15 cellular contexts compared by ENCODE assay signal in genomic region chr7:101108961-101109360, GRCh38. TPM values are rescaled to one million over a fixed set of nuclear protein-coding genes. Genes with fewer than 3 reads are reported as not detected.
DNase-seq lines count a peak whose midpoint lies in the region; ATAC-seq, FAIRE-seq and TF ChIP-seq lines count a peak whose summit lies in the region.
"Had no signal": no experiment of that assay in that cellular context is flagged by ENCODE, and none has a peak within 500 bp of the region (broad histone marks: within the 10 kb centered on the region; RNA-seq: fewer than 3 reads in every experiment).

No MANE protein-coding gene starts in this region.

- RAD21 ChIA-PET in GM12878 (lab: Charles Lee; ENCODE audit: unreplicated experiment), result interaction anchor here (0.7 to 2.0 kb wide), 5 partner anchors 14 to 34 kb away, joined by 3 to 14 read pairs (median 5); partner anchors contain the start of genes SERPINE1 and TRIM56

- CTCF ChIA-PET in GM12878 (lab: Yijun Ruan, JAX), result interaction anchor here (0.8 to 3.4 kb wide), 9 partner anchors 14 to 84 kb away, joined by 3 to 11 read pairs (median 4); partner anchors contain the start of gene TRIM56

- 63% methylated on average over 7 of the region's 7 CpGs for WGBS in GM12878 (ENCODE audit: insufficient coverage, insufficient replicate concordance, low lambda C conversion rate, missing lambda C conversion rate)
- WGBS in mesenchymal stem cell, result 80% methylated on average over 7 of the region's 7 CpGs

- no peak overlapping the region for H3K4me3 ChIP-seq in HL-60 (replicated peaks; ENCODE audit: insufficient read depth, low read length)
- H3K4me3 ChIP-seq in GM12878, result no peak overlapping the region
- H3K4me3 ChIP-seq in mesenchymal stem cell (ENCODE audit: insufficient read depth in 1 of 2, low read depth in 1 of 2, low read length in 2 of 2), result no peak overlapping the region
- no peak overlapping the region for H3K4me3 ChIP-seq in BE2C (ENCODE audit: low read depth, low read length)
- H3K4me3 ChIP-seq: uterus had no signal

- no peaks in the 10 kb centered on the region for H3K27me3 ChIP-seq in HL-60 (ENCODE audit: insufficient read depth, poor library complexity, severe bottlenecking)
- no peaks in the 10 kb centered on the region for H3K27me3 ChIP-seq in GM12878 (replicated peaks in 1 of 2; ENCODE audit: control insufficient read depth in 2 of 2, insufficient read depth in 2 of 2, low read length in 1 of 2)
- H3K27me3 ChIP-seq in mesenchymal stem cell (ENCODE audit: control insufficient read depth in 1 of 2, insufficient read depth in 1 of 2, low read length in 2 of 2), result no peaks in the 10 kb centered on the region
- H3K27me3 ChIP-seq in BE2C, result no peaks in the 10 kb centered on the region
- H3K27me3 ChIP-seq: uterus had no signal

- H2BK120ac ChIP-seq in mesenchymal stem cell (ENCODE audit: low read depth, low read length), result no peak overlapping the region

- H3K14ac ChIP-seq in mesenchymal stem cell (ENCODE audit: low read length in 2 of 2), result no peak overlapping the region

- no peak overlapping the region for H3K4me3 Mint-ChIP-seq in activated CD4-positive, alpha-beta T cell treated with anti-CD3 and anti-CD28 coated beads, Interleukin-2, amount 10 ng/mL, durations not matched to agents 24 days and 14 days
- H3K4me3 Mint-ChIP-seq: activated T-helper 1 cell treated with anti-CD3 and anti-CD28 coated beads, Interleukin-12 subunit alpha, Interleukin-12 subunit beta, Interleukin-2, Interleukin-4 antibody, amounts not matched to agents 30 ng/mL and 10 ng/mL and 1 ng/mL, durations not matched to agents 14 hours and 24 hours and 36 hours; effector memory CD8-positive, alpha-beta T cell; T-cell had no signal

- H3K9ac ChIP-seq in GM12878 (ENCODE audit: control insufficient read depth, insufficient read depth, low read length), result no peak overlapping the region; the same call in 1 of the 2 replicates
- H3K9ac ChIP-seq in mesenchymal stem cell (ENCODE audit: low read length), result no peak overlapping the region

- peak; percentile 58 for DNase-seq in A172 (ENCODE audit: low spot score)
- no peak for DNase-seq in HL-60 (ENCODE audit: low read depth in 1 of 2, low spot score in 1 of 2)
- no peak for DNase-seq in GM12878 (ENCODE audit: low read depth, low spot score)
- DNase-seq in mesenchymal stem cell, result no peak
- DNase-seq in BE2C, result no peak
- no peak for DNase-seq in activated CD4-positive, alpha-beta T cell treated with anti-CD3 and anti-CD28 coated beads, Interleukin-2, amount 10 ng/mL, durations not matched to agents 24 days and 14 days
- DNase-seq in stimulated activated CD8-positive, alpha-beta memory T cell treated with anti-CD3 and anti-CD28 coated beads, Interleukin-4, amount 100 ng/mL, for 48 hours, result no peak
- DNase-seq in DMS 273 (lab: John Stamatoyannopoulos, UW; ENCODE audit: unreplicated experiment), result no peak
- DNase-seq: activated CD4-positive, alpha-beta T cell treated with anti-CD3 and anti-CD28 coated beads for 1 hour; DMS79; effector memory CD8-positive, alpha-beta T cell; T-cell had no signal

- peak overlapping the region; percentile 64 for H2AK5ac ChIP-seq in mesenchymal stem cell (ENCODE audit: low read length, severe bottlenecking)

- peak overlapping the region in 1 of 2 experiments; percentile 3 for H2BK12ac ChIP-seq in mesenchymal stem cell (ENCODE audit: low read length in 2 of 2)

- ATAC-seq in GM12878, result peak; percentile 38
- ATAC-seq: effector memory CD8-positive, alpha-beta T cell; T-cell had no signal

- in situ Hi-C loops in GM12878 (cut with MboI), result no loop called here

- no peak for TF ChIP-seq POLR2A in GM12878 (IDR thresholded peaks at IDR 0.05; ENCODE audit: low read depth, low read length)

- POLR2A ChIA-PET in GM12878 (lab: Charles Lee), result interaction anchor here (0.7 to 3.3 kb wide), 5 partner anchors 9 to 31 kb away, joined by 3 to 24 read pairs (median 4); partner anchors contain the start of gene TRIM56

- H4K20me1 ChIP-seq in GM12878 (ENCODE audit: control insufficient read depth, insufficient read depth), result no peaks in the 10 kb centered on the region

- no TSS peak for BruUV-seq in GM12878 (replicated peaks; lab: Mats Ljungman, UMichigan)

- H2BK15ac ChIP-seq in mesenchymal stem cell (ENCODE audit: low read depth, poor library complexity, severe bottlenecking), result peak overlapping the region; percentile 62

- H3K4me2 ChIP-seq in GM12878 (ENCODE audit: control insufficient read depth, insufficient read depth) (no peak overlapping the region), mesenchymal stem cell (ENCODE audit: low read length, poor library complexity, severe bottlenecking) (no peak overlapping the region)

- H3K27ac ChIP-seq in HL-60 (replicated peaks), result peak overlapping the region; percentile 66
- no peak overlapping the region for H3K27ac ChIP-seq in GM12878 (ENCODE audit: control insufficient read depth, insufficient read depth)
- H3K27ac ChIP-seq in mesenchymal stem cell (ENCODE audit: low read length, poor library complexity, severe bottlenecking), result no peak overlapping the region
- H3K27ac ChIP-seq: uterus had no signal

- no peak overlapping the region for H3K27ac Mint-ChIP-seq in activated CD4-positive, alpha-beta T cell treated with anti-CD3 and anti-CD28 coated beads, Interleukin-2, amount 10 ng/mL, durations not matched to agents 24 days and 14 days
- H3K27ac Mint-ChIP-seq: activated T-helper 1 cell treated with anti-CD3 and anti-CD28 coated beads, Interleukin-12 subunit alpha, Interleukin-12 subunit beta, Interleukin-2, Interleukin-4 antibody, amounts not matched to agents 30 ng/mL and 10 ng/mL and 1 ng/mL, durations not matched to agents 14 hours and 24 hours and 36 hours; effector memory CD8-positive, alpha-beta T cell; T-cell had no signal

- TF ChIP-seq EP300 in GM12878 (IDR thresholded peaks at IDR 0.05; ENCODE audit: borderline replicate concordance in 1 of 2, control insufficient read depth in 1 of 2, low read depth in 2 of 2, low read length in 2 of 2), result no peak

- no peaks in the 10 kb centered on the region for H3K79me2 ChIP-seq in GM12878 (ENCODE audit: control insufficient read depth, insufficient read depth, low read length)

- H3K23ac ChIP-seq in mesenchymal stem cell (ENCODE audit: low read length in 2 of 2), result no peak overlapping the region

- SMC1A ChIA-PET in GM12878 (lab: Charles Lee; ENCODE audit: uncharacterized antibody, unreplicated experiment), result interaction anchor here (0.8 to 1.5 kb wide), 6 partner anchors 11 to 84 kb away, joined by 3 to 8 read pairs (median 4); no protein-coding TSS in a partner anchor

- no peaks in the 10 kb centered on the region for H3K9me3 ChIP-seq in GM12878 (replicated peaks; ENCODE audit: control insufficient read depth, insufficient read depth, low read length)
- no peaks in the 10 kb centered on the region for H3K9me3 ChIP-seq in mesenchymal stem cell (ENCODE audit: control insufficient read depth, low read length)
- H3K9me3 ChIP-seq in BE2C, result no peaks in the 10 kb centered on the region
- H3K9me3 ChIP-seq: uterus had no signal

- H4K8ac ChIP-seq in mesenchymal stem cell (ENCODE audit: low read length), result no peak overlapping the region

- H3K4ac ChIP-seq in mesenchymal stem cell (ENCODE audit: low read depth in 1 of 2, low read length in 2 of 2), result peak overlapping the region in 1 of 2 experiments; percentile 76

- TF ChIP-seq RAD21 in GM12878 (IDR thresholded peaks at IDR 0.05; ENCODE audit: insufficient read depth, low read depth, low read length), result no peak

- H2BK5ac ChIP-seq in mesenchymal stem cell (ENCODE audit: low read depth, low read length, poor library complexity, severe bottlenecking), result no peak overlapping the region

- no peaks in the 10 kb centered on the region for H3K36me3 Mint-ChIP-seq in activated CD4-positive, alpha-beta T cell treated with anti-CD3 and anti-CD28 coated beads, Interleukin-2, amount 10 ng/mL, durations not matched to agents 24 days and 14 days (ENCODE audit: low read depth)
- H3K36me3 Mint-ChIP-seq: T-cell had no signal

- H3K36me3 ChIP-seq in GM12878 (ENCODE audit: control insufficient read depth in 2 of 2, insufficient read depth in 2 of 2, low read length in 1 of 2), result no peaks in the 10 kb centered on the region
- H3K36me3 ChIP-seq in mesenchymal stem cell (ENCODE audit: control insufficient read depth in 1 of 2, insufficient read depth in 2 of 2, low read depth in 1 of 2, low read length in 2 of 2), result no peaks in the 10 kb centered on the region
- no peaks in the 10 kb centered on the region for H3K36me3 ChIP-seq in BE2C
- H3K36me3 ChIP-seq: uterus had no signal

- H3K27me3 Mint-ChIP-seq in activated CD4-positive, alpha-beta T cell treated with anti-CD3 and anti-CD28 coated beads, Interleukin-2, amount 10 ng/mL, durations not matched to agents 24 days and 14 days, result peaks cover 4% of the 10 kb centered on the region

- H3K4me1 Mint-ChIP-seq in activated CD4-positive, alpha-beta T cell treated with anti-CD3 and anti-CD28 coated beads, Interleukin-2, amount 10 ng/mL, durations not matched to agents 24 days and 14 days, result peaks cover 5% of the 10 kb centered on the region
- H3K4me1 Mint-ChIP-seq: T-cell had no signal

- TF ChIP-seq CTCF in HL-60 (IDR thresholded peaks at IDR 0.05; ENCODE audit: insufficient read depth, low read length) (no peak), GM12878 (IDR thresholded peaks at IDR 0.05 in 2 of 3, conservative IDR thresholded peaks at IDR 0.05 in 1 of 3; ENCODE audit: control insufficient read depth in 2 of 3, extremely low read depth in 1 of 3, insufficient read depth in 1 of 3, low read depth in 3 of 3, low read length in 3 of 3) (no peak), BE2C (IDR thresholded peaks at IDR 0.05; ENCODE audit: low read depth, low read length) (no peak)

- H3K4me1 ChIP-seq in GM12878 (ENCODE audit: control insufficient read depth, insufficient read depth, low read length), result peaks cover 12% of the 10 kb centered on the region
- peaks cover 23% of the 10 kb centered on the region for H3K4me1 ChIP-seq in mesenchymal stem cell (ENCODE audit: control insufficient read depth, insufficient read depth, low read depth, low read length)
- no peaks in the 10 kb centered on the region for H3K4me1 ChIP-seq in BE2C

- H3K9me3 Mint-ChIP-seq in activated CD4-positive, alpha-beta T cell treated with anti-CD3 and anti-CD28 coated beads, Interleukin-2, amount 10 ng/mL, durations not matched to agents 24 days and 14 days, result no peaks in the 10 kb centered on the region
- H3K9me3 Mint-ChIP-seq: activated T-helper 1 cell treated with anti-CD3 and anti-CD28 coated beads, Interleukin-12 subunit alpha, Interleukin-12 subunit beta, Interleukin-2, Interleukin-4 antibody, amounts not matched to agents 30 ng/mL and 10 ng/mL and 1 ng/mL, durations not matched to agents 14 hours and 24 hours and 36 hours; effector memory CD8-positive, alpha-beta T cell; T-cell had no signal

- no peak for FAIRE-seq in GM12878 (lab: Jason Lieb, UNC)

- peak overlapping the region; percentile 35 for H4K91ac ChIP-seq in mesenchymal stem cell (ENCODE audit: low read length)

- H3K79me1 ChIP-seq in mesenchymal stem cell (replicated peaks; ENCODE audit: low read length, poor library complexity, severe bottlenecking), result no peaks in the 10 kb centered on the region

- peak overlapping the region in 1 of 2 experiments; percentile 25 for H3K18ac ChIP-seq in mesenchymal stem cell (ENCODE audit: low read depth in 1 of 2, low read length in 2 of 2)

- intact Hi-C loops in GM12878 (cut with micrococcal nuclease; ENCODE audit: unreplicated experiment), result no loop called here
- intact Hi-C loops in activated CD4-positive, alpha-beta T cell treated with anti-CD3 and anti-CD28 coated beads, Interleukin-2, amount 10 ng/mL, durations not matched to agents 24 days and 14 days (cut with micrococcal nuclease), result no loop called here

- no peak overlapping the region for H2AFZ ChIP-seq in GM12878 (ENCODE audit: control insufficient read depth, low read depth, low read length)
- no peak overlapping the region for H2AFZ ChIP-seq in mesenchymal stem cell (ENCODE audit: low read depth, low read length)

RNA-seq across cellular contexts. Expression of gene SERPINE1, which starts 17.9 kb away (rescaled TPM):
- 463 and 480 TPM in 2 replicates for total RNA-seq in A172 (2014; rRNA removed; shearing (Covaris generic))
- total RNA-seq in GM12878 (2013; cell fraction: nucleolus; rRNA removed), result 1.3 and 1.4 TPM in 2 replicates
- 0.23 and 0.33 TPM in 2 replicates for total RNA-seq in GM12878 (2014; rRNA removed)
- 0.14 and 0.27 TPM in 2 replicates for total RNA-seq in GM12878 (2014; rRNA removed; fragmentation: Illumina TruSeq; extraction: Trizol)
- total RNA-seq in GM12878 (2021), result 0.46 and 0.66 TPM in 2 replicates
- 0.58 TPM for polyA plus RNA-seq in GM12878 (2011; ENCODE audit: low read depth)
- polyA plus RNA-seq in GM12878 (2011; rRNA removed), result 1.5 and 2.4 TPM in 2 replicates
- polyA plus RNA-seq in GM12878 (2011; cell fraction: cytosol; rRNA removed), result 3.1 and 3.2 TPM in 2 replicates
- 1.2 and 1.5 TPM in 2 replicates for polyA plus RNA-seq in GM12878 (2011; cell fraction: nucleus; rRNA removed)
- polyA plus RNA-seq in GM12878 (2012), result 0.93 and 0.94 TPM in 2 replicates
- polyA plus RNA-seq in GM12878 (2014; fragmentation: Illumina TruSeq; extraction: Trizol), result 0.25 and 0.41 TPM in 2 replicates
- polyA plus RNA-seq in GM12878 (2014; fragmentation: Nextera tagmentation; extraction: Ambion mirVana), result under 1 TPM; 0.20 to 0.39 TPM
- 0.52 and 0.58 TPM in 2 replicates for polyA plus RNA-seq in GM12878 (2014; rRNA removed)
- polyA plus RNA-seq in GM12878 (2016; fragmentation: Nextera tagmentation; extraction: Ambion mirVana), result under 1 TPM; 0.75 to 0.83 TPM
- polyA minus RNA-seq in GM12878 (2011; rRNA and poly(A)+ RNA removed), result 2.0 and 3.0 TPM in 2 replicates
- 1.0 and 1.3 TPM in 2 replicates for polyA minus RNA-seq in GM12878 (2011; cell fraction: cytosol; rRNA and poly(A)+ RNA removed)
- 0.48 TPM in 2 replicates for polyA minus RNA-seq in GM12878 (2011; cell fraction: nucleus; rRNA and poly(A)+ RNA removed)
- 599 TPM for polyA plus RNA-seq in mesenchymal stem cell (2013, experiment 1 of 2)
- 599 TPM for polyA plus RNA-seq in mesenchymal stem cell (2013, experiment 2 of 2)
- polyA plus RNA-seq in BE2C (2012; ENCODE audit: insufficient read depth, insufficient read length, low read depth), result 2.7 TPM
- total RNA-seq in activated CD4-positive, alpha-beta T cell treated with anti-CD3 and anti-CD28 coated beads, Interleukin-2, amount 10 ng/mL, durations not matched to agents 24 days and 14 days, result 0.33 and 0.45 TPM in 2 replicates

RNA-seq across cellular contexts. Expression of gene TRIM56, which starts 23.7 kb away (rescaled TPM):
- total RNA-seq in A172 (2014; rRNA removed; shearing (Covaris generic)), result 9.4 and 13.4 TPM in 2 replicates
- total RNA-seq in GM12878 (2013; cell fraction: nucleolus; rRNA removed), result 63.4 and 67.9 TPM in 2 replicates
- total RNA-seq in GM12878 (2014; rRNA removed) (14.1 and 16.2 TPM in 2 replicates), GM12878 (2014; rRNA removed; fragmentation: Illumina TruSeq; extraction: Trizol) (12.3 and 12.7 TPM in 2 replicates), GM12878 (2021) (33.8 and 37.5 TPM in 2 replicates)
- 10.6 TPM for polyA plus RNA-seq in GM12878 (2011; ENCODE audit: low read depth)
- polyA plus RNA-seq in GM12878 (2011; rRNA removed) (9.6 and 10.8 TPM in 2 replicates), GM12878 (2014; fragmentation: Illumina TruSeq; extraction: Trizol) (19.5 and 19.8 TPM in 2 replicates), GM12878 (2014; fragmentation: Nextera tagmentation; extraction: Ambion mirVana) (1 to 10 TPM; 3.2 to 8.3 TPM), GM12878 (2014; rRNA removed) (19.1 and 20.7 TPM in 2 replicates), GM12878 (2016; fragmentation: Nextera tagmentation; extraction: Ambion mirVana) (10 to 100 TPM; 10.3 to 10.8 TPM)
- polyA plus RNA-seq in GM12878 (2011; cell fraction: cytosol; rRNA removed), result 7.9 and 8.0 TPM in 2 replicates
- 16.6 and 28.9 TPM in 2 replicates for polyA plus RNA-seq in GM12878 (2011; cell fraction: nucleus; rRNA removed)
- 17.9 and 29.2 TPM in 2 replicates for polyA plus RNA-seq in GM12878 (2012)
- 23.3 and 43.7 TPM in 2 replicates for polyA minus RNA-seq in GM12878 (2011; rRNA and poly(A)+ RNA removed)
- polyA minus RNA-seq in GM12878 (2011; cell fraction: cytosol; rRNA and poly(A)+ RNA removed), result 9.8 and 12.2 TPM in 2 replicates
- polyA minus RNA-seq in GM12878 (2011; cell fraction: nucleus; rRNA and poly(A)+ RNA removed), result 11.4 and 24.9 TPM in 2 replicates
- polyA plus RNA-seq in mesenchymal stem cell (2013, experiment 1 of 2), result 12.5 TPM
- 11.5 TPM for polyA plus RNA-seq in mesenchymal stem cell (2013, experiment 2 of 2)
- polyA plus RNA-seq in BE2C (2012; ENCODE audit: insufficient read depth, insufficient read length, low read depth), result 8.9 TPM
- total RNA-seq in activated CD4-positive, alpha-beta T cell treated with anti-CD3 and anti-CD28 coated beads, Interleukin-2, amount 10 ng/mL, durations not matched to agents 24 days and 14 days, result 41.1 and 44.5 TPM in 2 replicates

RNA-seq across cellular contexts. Expression of gene AP1S1, which starts 45.3 kb away (rescaled TPM):
- 332 and 409 TPM in 2 replicates for total RNA-seq in A172 (2014; rRNA removed; shearing (Covaris generic))
- total RNA-seq in GM12878 (2013; cell fraction: nucleolus; rRNA removed), result 10.0 and 11.2 TPM in 2 replicates
- 89.4 and 103 TPM in 2 replicates for total RNA-seq in GM12878 (2014; rRNA removed)
- total RNA-seq in GM12878 (2014; rRNA removed; fragmentation: Illumina TruSeq; extraction: Trizol), result 48.6 and 48.9 TPM in 2 replicates
- 58.5 and 63.5 TPM in 2 replicates for total RNA-seq in GM12878 (2021)
- polyA plus RNA-seq in GM12878 (2011; ENCODE audit: low read depth), result 53.1 TPM
- 103 and 121 TPM in 2 replicates for polyA plus RNA-seq in GM12878 (2011; rRNA removed)
- 132 and 133 TPM in 2 replicates for polyA plus RNA-seq in GM12878 (2011; cell fraction: cytosol; rRNA removed)
- polyA plus RNA-seq in GM12878 (2011; cell fraction: nucleus; rRNA removed), result 70.1 and 95.2 TPM in 2 replicates
- polyA plus RNA-seq in GM12878 (2012), result 63.7 and 83.5 TPM in 2 replicates
- 59.2 and 61.3 TPM in 2 replicates for polyA plus RNA-seq in GM12878 (2014; fragmentation: Illumina TruSeq; extraction: Trizol)
- 1 to 10 TPM; 2.5 to 7.9 TPM for polyA plus RNA-seq in GM12878 (2014; fragmentation: Nextera tagmentation; extraction: Ambion mirVana)
- polyA plus RNA-seq in GM12878 (2014; rRNA removed), result 101 and 115 TPM in 2 replicates
- polyA plus RNA-seq in GM12878 (2016; fragmentation: Nextera tagmentation; extraction: Ambion mirVana), result 10 to 100 TPM; 26.3 to 30.7 TPM
- 59.1 and 71.1 TPM in 2 replicates for polyA minus RNA-seq in GM12878 (2011; rRNA and poly(A)+ RNA removed)
- 18.3 and 22.6 TPM in 2 replicates for polyA minus RNA-seq in GM12878 (2011; cell fraction: cytosol; rRNA and poly(A)+ RNA removed)
- polyA minus RNA-seq in GM12878 (2011; cell fraction: nucleus; rRNA and poly(A)+ RNA removed), result 7.1 and 7.4 TPM in 2 replicates
- 65.9 TPM for polyA plus RNA-seq in mesenchymal stem cell (2013, experiment 1 of 2)
- polyA plus RNA-seq in mesenchymal stem cell (2013, experiment 2 of 2), result 64.7 TPM
- 312 TPM for polyA plus RNA-seq in BE2C (2012; ENCODE audit: insufficient read depth, insufficient read length, low read depth)
- 44.2 and 49.2 TPM in 2 replicates for total RNA-seq in activated CD4-positive, alpha-beta T cell treated with anti-CD3 and anti-CD28 coated beads, Interleukin-2, amount 10 ng/mL, durations not matched to agents 24 days and 14 days

RNA-seq across cellular contexts. Expression of gene VGF, which starts 56.4 kb away (rescaled TPM):
- total RNA-seq in A172 (2014; rRNA removed; shearing (Covaris generic)), result 1.0 and 1.3 TPM in 2 replicates
- total RNA-seq in GM12878 (2013; cell fraction: nucleolus; rRNA removed), result 0.19 TPM in 1 of 2 replicates, not detected in the other
- total RNA-seq in GM12878 (2014; rRNA removed) (0.11 TPM in 1 of 2 replicates, not detected in the other), GM12878 (2014; rRNA removed; fragmentation: Illumina TruSeq; extraction: Trizol) (0.09 TPM in 1 of 2 replicates, not detected in the other), GM12878 (2021) (0.11 and 0.23 TPM in 2 replicates)
- not detected for polyA plus RNA-seq in GM12878 (2011; ENCODE audit: low read depth)
- polyA plus RNA-seq in GM12878 (2011; rRNA removed) (not detected in 2 replicates), GM12878 (2014; fragmentation: Illumina TruSeq; extraction: Trizol) (not detected in 2 replicates), GM12878 (2014; fragmentation: Nextera tagmentation; extraction: Ambion mirVana) (not detected), GM12878 (2014; rRNA removed) (0.20 TPM in 1 of 2 replicates, not detected in the other), GM12878 (2016; fragmentation: Nextera tagmentation; extraction: Ambion mirVana) (under 1 TPM; 0.09 to 0.25 TPM)
- 0.03 TPM in 1 of 2 replicates, not detected in the other for polyA plus RNA-seq in GM12878 (2011; cell fraction: cytosol; rRNA removed)
- 0.10 and 0.16 TPM in 2 replicates for polyA plus RNA-seq in GM12878 (2011; cell fraction: nucleus; rRNA removed)
- 0.05 and 0.08 TPM in 2 replicates for polyA plus RNA-seq in GM12878 (2012)
- not detected in 2 replicates for polyA minus RNA-seq in GM12878 (2011; rRNA and poly(A)+ RNA removed)
- polyA minus RNA-seq in GM12878 (2011; cell fraction: cytosol; rRNA and poly(A)+ RNA removed), result not detected in 2 replicates
- not detected in 2 replicates for polyA minus RNA-seq in GM12878 (2011; cell fraction: nucleus; rRNA and poly(A)+ RNA removed)
- polyA plus RNA-seq in mesenchymal stem cell (2013, experiment 1 of 2), result 0.04 TPM
- 0.05 TPM for polyA plus RNA-seq in mesenchymal stem cell (2013, experiment 2 of 2)
- 1,310 TPM for polyA plus RNA-seq in BE2C (2012; ENCODE audit: insufficient read depth, insufficient read length, low read depth)
- 0.23 and 0.28 TPM in 2 replicates for total RNA-seq in activated CD4-positive, alpha-beta T cell treated with anti-CD3 and anti-CD28 coated beads, Interleukin-2, amount 10 ng/mL, durations not matched to agents 24 days and 14 days
- total RNA-seq: liver, T-cell had no signal
- polyA plus RNA-seq: liver had no signal

Comparison
In these comparisons a context has a peak if more than half of its experiments do, and no peak if none do; other contexts are left out.
1. RNA of gene SERPINE1, which starts 17.9 kb away (total RNA-seq): 463 to 480 TPM in A172; 0.33 to 0.45 TPM in activated CD4-positive, alpha-beta T cell treated with anti-CD3 and anti-CD28 coated beads, Interleukin-2, amount 10 ng/mL, durations not matched to agents 24 days and 14 days and 0.14 to 1.4 TPM in GM12878; every median in the first group is over 100 times any median in the second.